1 cellular context compared by ENCODE assay signal in the genomic region with DNA sequence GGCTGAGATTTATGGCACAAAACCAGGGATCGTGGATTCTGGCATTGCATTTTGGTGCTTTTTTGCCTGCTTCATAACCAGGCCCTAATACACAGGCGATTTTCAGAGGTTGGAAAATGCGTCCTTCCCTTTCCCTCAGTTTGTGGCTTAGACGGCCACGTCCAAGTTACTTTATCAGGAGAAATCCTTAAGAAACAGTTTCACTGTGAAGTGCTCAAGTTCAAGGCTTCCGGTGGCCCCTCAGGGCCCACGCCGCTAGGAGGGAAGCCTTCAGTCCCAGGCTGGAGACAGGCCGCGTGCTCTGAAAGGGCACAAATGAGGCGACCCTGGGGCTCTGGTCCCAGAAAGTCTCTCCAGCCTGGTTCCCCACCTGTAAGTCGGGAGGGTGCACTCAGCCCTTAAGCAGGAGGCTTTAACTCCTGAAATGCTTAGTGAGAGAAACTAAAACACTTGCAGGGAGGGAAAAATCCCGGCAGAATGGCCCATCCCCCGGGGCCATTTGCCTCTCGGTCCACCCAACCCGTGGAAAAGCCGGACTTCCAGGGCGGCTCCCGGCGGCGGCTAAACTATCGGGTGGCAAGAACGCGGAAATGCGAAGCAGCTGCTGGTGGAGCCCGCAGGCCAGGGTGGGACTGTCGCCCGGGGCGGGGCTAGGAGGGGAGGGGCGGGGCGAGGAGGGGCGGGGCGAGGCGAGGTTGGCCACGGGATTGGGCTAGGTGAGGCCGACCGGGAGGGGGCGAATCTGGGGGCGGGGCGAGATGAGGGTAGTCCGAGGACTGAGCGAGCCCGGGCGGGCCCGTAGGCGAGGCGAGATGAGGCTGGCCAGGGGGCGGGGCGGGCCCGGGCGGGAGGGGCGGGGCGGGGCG.
A peak's percentile ranks its signal among the peaks of the same experiment; 100 is the strongest.
TF ChIP-seq lines count a peak whose summit lies in the region.

No MANE protein-coding gene starts in this region.

TF ChIP-seq in HepG2, 621 proteins besides CTCF, POLR2A, EP300 and RAD21 (continued from another document and continues in another):
- TF ChIP-seq, protein P1, sequence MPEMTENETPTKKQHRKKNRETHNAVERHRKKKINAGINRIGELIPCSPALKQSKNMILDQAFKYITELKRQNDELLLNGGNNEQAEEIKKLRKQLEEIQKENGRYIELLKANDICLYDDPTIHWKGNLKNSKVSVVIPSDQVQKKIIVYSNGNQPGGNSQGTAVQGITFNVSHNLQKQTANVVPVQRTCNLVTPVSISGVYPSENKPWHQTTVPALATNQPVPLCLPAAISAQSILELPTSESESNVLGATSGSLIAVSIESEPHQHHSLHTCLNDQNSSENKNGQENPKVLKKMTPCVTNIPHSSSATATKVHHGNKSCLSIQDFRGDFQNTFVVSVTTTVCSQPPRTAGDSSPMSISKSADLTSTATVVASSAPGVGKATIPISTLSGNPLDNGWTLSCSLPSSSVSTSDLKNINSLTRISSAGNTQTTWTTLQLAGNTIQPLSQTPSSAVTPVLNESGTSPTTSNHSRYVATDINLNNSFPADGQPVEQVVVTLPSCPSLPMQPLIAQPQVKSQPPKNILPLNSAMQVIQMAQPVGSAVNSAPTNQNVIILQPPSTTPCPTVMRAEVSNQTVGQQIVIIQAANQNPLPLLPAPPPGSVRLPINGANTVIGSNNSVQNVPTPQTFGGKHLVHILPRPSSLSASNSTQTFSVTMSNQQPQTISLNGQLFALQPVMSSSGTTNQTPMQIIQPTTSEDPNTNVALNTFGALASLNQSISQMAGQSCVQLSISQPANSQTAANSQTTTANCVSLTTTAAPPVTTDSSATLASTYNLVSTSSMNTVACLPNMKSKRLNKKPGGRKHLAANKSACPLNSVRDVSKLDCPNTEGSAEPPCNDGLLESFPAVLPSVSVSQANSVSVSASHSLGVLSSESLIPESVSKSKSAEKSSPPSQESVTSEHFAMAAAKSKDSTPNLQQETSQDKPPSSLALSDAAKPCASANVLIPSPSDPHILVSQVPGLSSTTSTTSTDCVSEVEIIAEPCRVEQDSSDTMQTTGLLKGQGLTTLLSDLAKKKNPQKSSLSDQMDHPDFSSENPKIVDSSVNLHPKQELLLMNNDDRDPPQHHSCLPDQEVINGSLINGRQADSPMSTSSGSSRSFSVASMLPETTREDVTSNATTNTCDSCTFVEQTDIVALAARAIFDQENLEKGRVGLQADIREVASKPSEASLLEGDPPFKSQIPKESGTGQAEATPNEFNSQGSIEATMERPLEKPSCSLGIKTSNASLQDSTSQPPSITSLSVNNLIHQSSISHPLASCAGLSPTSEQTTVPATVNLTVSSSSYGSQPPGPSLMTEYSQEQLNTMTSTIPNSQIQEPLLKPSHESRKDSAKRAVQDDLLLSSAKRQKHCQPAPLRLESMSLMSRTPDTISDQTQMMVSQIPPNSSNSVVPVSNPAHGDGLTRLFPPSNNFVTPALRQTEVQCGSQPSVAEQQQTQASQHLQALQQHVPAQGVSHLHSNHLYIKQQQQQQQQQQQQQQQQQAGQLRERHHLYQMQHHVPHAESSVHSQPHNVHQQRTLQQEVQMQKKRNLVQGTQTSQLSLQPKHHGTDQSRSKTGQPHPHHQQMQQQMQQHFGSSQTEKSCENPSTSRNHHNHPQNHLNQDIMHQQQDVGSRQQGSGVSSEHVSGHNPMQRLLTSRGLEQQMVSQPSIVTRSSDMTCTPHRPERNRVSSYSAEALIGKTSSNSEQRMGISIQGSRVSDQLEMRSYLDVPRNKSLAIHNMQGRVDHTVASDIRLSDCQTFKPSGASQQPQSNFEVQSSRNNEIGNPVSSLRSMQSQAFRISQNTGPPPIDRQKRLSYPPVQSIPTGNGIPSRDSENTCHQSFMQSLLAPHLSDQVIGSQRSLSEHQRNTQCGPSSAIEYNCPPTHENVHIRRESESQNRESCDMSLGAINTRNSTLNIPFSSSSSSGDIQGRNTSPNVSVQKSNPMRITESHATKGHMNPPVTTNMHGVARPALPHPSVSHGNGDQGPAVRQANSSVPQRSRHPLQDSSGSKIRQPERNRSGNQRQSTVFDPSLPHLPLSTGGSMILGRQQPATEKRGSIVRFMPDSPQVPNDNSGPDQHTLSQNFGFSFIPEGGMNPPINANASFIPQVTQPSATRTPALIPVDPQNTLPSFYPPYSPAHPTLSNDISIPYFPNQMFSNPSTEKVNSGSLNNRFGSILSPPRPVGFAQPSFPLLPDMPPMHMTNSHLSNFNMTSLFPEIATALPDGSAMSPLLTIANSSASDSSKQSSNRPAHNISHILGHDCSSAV (CRISPR knock-in tag; IDR thresholded peaks at IDR 0.05; ENCODE audit: borderline replicate concordance): no peak
- no peak for TF ChIP-seq MEF2D (CRISPR knock-in tag; IDR thresholded peaks at IDR 0.05)
- TF ChIP-seq, protein P2, sequence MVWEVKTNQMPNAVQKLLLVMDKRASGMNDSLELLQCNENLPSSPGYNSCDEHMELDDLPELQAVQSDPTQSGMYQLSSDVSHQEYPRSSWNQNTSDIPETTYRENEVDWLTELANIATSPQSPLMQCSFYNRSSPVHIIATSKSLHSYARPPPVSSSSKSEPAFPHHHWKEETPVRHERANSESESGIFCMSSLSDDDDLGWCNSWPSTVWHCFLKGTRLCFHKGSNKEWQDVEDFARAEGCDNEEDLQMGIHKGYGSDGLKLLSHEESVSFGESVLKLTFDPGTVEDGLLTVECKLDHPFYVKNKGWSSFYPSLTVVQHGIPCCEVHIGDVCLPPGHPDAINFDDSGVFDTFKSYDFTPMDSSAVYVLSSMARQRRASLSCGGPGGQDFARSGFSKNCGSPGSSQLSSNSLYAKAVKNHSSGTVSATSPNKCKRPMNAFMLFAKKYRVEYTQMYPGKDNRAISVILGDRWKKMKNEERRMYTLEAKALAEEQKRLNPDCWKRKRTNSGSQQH (CRISPR knock-in tag; IDR thresholded peaks at IDR 0.05; ENCODE audit: low read depth): peak; percentile 16; the same call in 1 of the 2 replicates
- TF ChIP-seq JARID2 (CRISPR knock-in tag; IDR thresholded peaks at IDR 0.05; ENCODE audit: insufficient replicate concordance): no peak
- TF ChIP-seq, protein P3, sequence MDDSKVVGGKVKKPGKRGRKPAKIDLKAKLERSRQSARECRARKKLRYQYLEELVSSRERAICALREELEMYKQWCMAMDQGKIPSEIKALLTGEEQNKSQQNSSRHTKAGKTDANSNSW (CRISPR knock-in tag; IDR thresholded peaks at IDR 0.05; ENCODE audit: borderline replicate concordance): no peak
- no peak for TF ChIP-seq ZFAT (CRISPR knock-in tag; conservative IDR thresholded peaks at IDR 0.05)
- TF ChIP-seq ZZZ3 (CRISPR knock-in tag; IDR thresholded peaks at IDR 0.05; ENCODE audit: borderline replicate concordance): no peak
- no peak for TF ChIP-seq FOXM1 (CRISPR knock-in tag; IDR thresholded peaks at IDR 0.05)
- no peak for TF ChIP-seq SYNCRIP (IDR thresholded peaks at IDR 0.05; ENCODE audit: insufficient read depth, low read depth, low read length)
- no peak for TF ChIP-seq ZNF589 (CRISPR knock-in tag; conservative IDR thresholded peaks at IDR 0.05)
- TF ChIP-seq ZNF354B (CRISPR knock-in tag; IDR thresholded peaks at IDR 0.05): no peak
- no peak for TF ChIP-seq MED13 (CRISPR knock-in tag; IDR thresholded peaks at IDR 0.05)
- TF ChIP-seq ZNF678 (CRISPR knock-in tag; IDR thresholded peaks at IDR 0.05): no peak
- TF ChIP-seq PHB2 (IDR thresholded peaks at IDR 0.05; ENCODE audit: partially characterized antibody): no peak
- TF ChIP-seq BRCA1 (CRISPR knock-in tag; IDR thresholded peaks at IDR 0.05): no peak
- no peak for TF ChIP-seq ZNF629 (CRISPR knock-in tag; conservative IDR thresholded peaks at IDR 0.05)
- peak; percentile 15 for TF ChIP-seq PHF20 (CRISPR knock-in tag; IDR thresholded peaks at IDR 0.05)
- TF ChIP-seq ZNF570 (CRISPR knock-in tag; IDR thresholded peaks at IDR 0.05; ENCODE audit: borderline replicate concordance): no peak
- TF ChIP-seq, protein P4, sequence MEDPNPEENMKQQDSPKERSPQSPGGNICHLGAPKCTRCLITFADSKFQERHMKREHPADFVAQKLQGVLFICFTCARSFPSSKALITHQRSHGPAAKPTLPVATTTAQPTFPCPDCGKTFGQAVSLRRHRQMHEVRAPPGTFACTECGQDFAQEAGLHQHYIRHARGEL (CRISPR knock-in tag; IDR thresholded peaks at IDR 0.05): no peak
- no peak for TF ChIP-seq FOSL1 (CRISPR knock-in tag; IDR thresholded peaks at IDR 0.05; ENCODE audit: borderline replicate concordance)
- no peak for TF ChIP-seq CHD2 (IDR thresholded peaks at IDR 0.05; ENCODE audit: low read depth, low read length)
- TF ChIP-seq FIP1L1 (IDR thresholded peaks at IDR 0.05; ENCODE audit: borderline replicate concordance, insufficient read depth, low read depth, low read length): no peak
- TF ChIP-seq EED (CRISPR knock-in tag; IDR thresholded peaks at IDR 0.05): no peak
- TF ChIP-seq SOX5 (CRISPR knock-in tag; IDR thresholded peaks at IDR 0.05; ENCODE audit: borderline replicate concordance): no peak
- TF ChIP-seq, protein P5, sequence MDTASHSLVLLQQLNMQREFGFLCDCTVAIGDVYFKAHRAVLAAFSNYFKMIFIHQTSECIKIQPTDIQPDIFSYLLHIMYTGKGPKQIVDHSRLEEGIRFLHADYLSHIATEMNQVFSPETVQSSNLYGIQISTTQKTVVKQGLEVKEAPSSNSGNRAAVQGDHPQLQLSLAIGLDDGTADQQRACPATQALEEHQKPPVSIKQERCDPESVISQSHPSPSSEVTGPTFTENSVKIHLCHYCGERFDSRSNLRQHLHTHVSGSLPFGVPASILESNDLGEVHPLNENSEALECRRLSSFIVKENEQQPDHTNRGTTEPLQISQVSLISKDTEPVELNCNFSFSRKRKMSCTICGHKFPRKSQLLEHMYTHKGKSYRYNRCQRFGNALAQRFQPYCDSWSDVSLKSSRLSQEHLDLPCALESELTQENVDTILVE (CRISPR knock-in tag; IDR thresholded peaks at IDR 0.05): no peak
- no peak for TF ChIP-seq SPEN (CRISPR knock-in tag; IDR thresholded peaks at IDR 0.05; ENCODE audit: low read depth)
- TF ChIP-seq SALL2 (CRISPR knock-in tag; IDR thresholded peaks at IDR 0.05): peak; percentile 54
- no peak for TF ChIP-seq ZNF34 (CRISPR knock-in tag; IDR thresholded peaks at IDR 0.05; ENCODE audit: borderline replicate concordance)
- no peak for TF ChIP-seq NFIC (IDR thresholded peaks at IDR 0.05; ENCODE audit: low read length)
- TF ChIP-seq ZNF709 (CRISPR knock-in tag; IDR thresholded peaks at IDR 0.05): 0 out of 2 replicates have a peak, but pooled peaks have one; percentile 30
- TF ChIP-seq, protein P6, sequence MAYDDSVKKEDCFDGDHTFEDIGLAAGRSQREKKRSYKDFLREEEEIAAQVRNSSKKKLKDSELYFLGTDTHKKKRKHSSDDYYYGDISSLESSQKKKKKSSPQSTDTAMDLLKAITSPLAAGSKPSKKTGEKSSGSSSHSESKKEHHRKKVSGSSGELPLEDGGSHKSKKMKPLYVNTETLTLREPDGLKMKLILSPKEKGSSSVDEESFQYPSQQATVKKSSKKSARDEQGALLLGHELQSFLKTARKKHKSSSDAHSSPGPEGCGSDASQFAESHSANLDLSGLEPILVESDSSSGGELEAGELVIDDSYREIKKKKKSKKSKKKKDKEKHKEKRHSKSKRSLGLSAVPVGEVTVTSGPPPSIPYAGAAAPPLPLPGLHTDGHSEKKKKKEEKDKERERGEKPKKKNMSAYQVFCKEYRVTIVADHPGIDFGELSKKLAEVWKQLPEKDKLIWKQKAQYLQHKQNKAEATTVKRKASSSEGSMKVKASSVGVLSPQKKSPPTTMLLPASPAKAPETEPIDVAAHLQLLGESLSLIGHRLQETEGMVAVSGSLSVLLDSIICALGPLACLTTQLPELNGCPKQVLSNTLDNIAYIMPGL (CRISPR knock-in tag; IDR thresholded peaks at IDR 0.05; ENCODE audit: borderline replicate concordance in 1 of 2, low read depth in 1 of 2): no peak; a peak in 1 of 4 replicates
- no peak for TF ChIP-seq FOXC1 (CRISPR knock-in tag; IDR thresholded peaks at IDR 0.05; ENCODE audit: borderline replicate concordance)
- TF ChIP-seq, protein P7, sequence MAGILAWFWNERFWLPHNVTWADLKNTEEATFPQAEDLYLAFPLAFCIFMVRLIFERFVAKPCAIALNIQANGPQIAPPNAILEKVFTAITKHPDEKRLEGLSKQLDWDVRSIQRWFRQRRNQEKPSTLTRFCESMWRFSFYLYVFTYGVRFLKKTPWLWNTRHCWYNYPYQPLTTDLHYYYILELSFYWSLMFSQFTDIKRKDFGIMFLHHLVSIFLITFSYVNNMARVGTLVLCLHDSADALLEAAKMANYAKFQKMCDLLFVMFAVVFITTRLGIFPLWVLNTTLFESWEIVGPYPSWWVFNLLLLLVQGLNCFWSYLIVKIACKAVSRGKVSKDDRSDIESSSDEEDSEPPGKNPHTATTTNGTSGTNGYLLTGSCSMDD (CRISPR knock-in tag; IDR thresholded peaks at IDR 0.05): no peak
- TF ChIP-seq ZNF737 (CRISPR knock-in tag; IDR thresholded peaks at IDR 0.05; ENCODE audit: borderline replicate concordance): no peak
- no peak for TF ChIP-seq ZSCAN9 (CRISPR knock-in tag; IDR thresholded peaks at IDR 0.05; ENCODE audit: borderline replicate concordance)
- no peak for TF ChIP-seq SMYD3 (CRISPR knock-in tag; IDR thresholded peaks at IDR 0.05)
- no peak for TF ChIP-seq JDP2 (CRISPR knock-in tag; IDR thresholded peaks at IDR 0.05; ENCODE audit: borderline replicate concordance)
- TF ChIP-seq, protein P8, sequence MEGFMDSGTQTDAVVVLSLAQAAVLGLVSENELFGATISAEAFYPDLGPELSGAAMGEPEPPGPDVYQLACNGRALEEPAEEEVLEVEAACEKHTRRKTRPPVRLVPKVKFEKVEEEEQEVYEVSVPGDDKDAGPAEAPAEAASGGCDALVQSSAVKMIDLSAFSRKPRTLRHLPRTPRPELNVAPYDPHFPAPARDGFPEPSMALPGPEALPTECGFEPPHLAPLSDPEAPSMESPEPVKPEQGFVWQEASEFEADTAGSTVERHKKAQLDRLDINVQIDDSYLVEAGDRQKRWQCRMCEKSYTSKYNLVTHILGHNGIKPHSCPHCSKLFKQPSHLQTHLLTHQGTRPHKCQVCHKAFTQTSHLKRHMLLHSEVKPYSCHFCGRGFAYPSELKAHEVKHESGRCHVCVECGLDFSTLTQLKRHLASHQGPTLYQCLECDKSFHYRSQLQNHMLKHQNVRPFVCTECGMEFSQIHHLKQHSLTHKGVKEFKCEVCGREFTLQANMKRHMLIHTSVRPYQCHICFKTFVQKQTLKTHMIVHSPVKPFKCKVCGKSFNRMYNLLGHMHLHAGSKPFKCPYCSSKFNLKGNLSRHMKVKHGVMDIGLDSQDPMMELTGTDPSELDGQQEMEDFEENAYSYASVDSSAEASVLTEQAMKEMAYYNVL (CRISPR knock-in tag; IDR thresholded peaks at IDR 0.05; ENCODE audit: borderline replicate concordance): no peak
- TF ChIP-seq, protein P9, sequence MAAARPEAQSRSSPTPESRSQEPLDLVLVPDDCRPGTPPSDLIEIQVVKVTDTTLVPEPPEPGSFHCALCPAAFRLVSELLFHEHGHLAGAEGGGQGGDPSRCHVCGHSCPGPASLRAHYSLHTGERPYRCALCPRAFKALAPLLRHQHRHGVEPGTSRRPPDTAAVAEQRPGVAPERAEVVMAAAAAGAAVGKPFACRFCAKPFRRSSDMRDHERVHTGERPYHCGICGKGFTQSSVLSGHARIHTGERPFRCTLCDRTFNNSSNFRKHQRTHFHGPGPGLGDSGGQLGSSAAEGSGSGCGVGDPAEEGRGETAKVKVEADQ (CRISPR knock-in tag; IDR thresholded peaks at IDR 0.05; ENCODE audit: borderline replicate concordance): no peak
- TF ChIP-seq, protein P10, sequence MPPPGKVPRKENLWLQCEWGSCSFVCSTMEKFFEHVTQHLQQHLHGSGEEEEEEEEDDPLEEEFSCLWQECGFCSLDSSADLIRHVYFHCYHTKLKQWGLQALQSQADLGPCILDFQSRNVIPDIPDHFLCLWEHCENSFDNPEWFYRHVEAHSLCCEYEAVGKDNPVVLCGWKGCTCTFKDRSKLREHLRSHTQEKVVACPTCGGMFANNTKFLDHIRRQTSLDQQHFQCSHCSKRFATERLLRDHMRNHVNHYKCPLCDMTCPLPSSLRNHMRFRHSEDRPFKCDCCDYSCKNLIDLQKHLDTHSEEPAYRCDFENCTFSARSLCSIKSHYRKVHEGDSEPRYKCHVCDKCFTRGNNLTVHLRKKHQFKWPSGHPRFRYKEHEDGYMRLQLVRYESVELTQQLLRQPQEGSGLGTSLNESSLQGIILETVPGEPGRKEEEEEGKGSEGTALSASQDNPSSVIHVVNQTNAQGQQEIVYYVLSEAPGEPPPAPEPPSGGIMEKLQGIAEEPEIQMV (CRISPR knock-in tag; IDR thresholded peaks at IDR 0.05; ENCODE audit: low read depth): no peak
